In the genomic region with DNA sequence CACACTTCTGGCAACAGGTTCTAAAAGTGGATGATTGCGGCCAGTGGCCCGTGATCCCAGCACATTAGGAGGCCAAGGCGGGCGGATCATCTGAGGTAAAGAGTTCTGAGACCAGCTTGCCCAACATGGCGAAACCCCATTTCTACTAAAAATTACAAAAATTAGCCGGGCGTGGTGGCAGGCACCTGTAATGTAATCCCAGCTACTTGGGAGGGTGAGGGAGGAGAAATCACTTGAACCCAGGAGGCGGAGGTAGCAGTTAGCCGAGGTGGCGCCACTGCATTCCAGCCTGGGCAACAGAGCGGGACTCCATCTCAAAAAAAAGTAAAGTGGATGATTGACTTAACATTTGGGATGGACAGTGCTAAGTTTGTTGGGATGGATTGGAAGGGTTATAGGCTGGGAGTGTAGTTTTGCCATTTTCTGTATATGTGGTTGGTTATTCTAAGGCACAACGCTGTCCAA, we compare ENCODE assay signal across 9 cellular contexts. TPM values are rescaled to one million over a fixed set of nuclear protein-coding genes. Genes with fewer than 3 reads are reported as not detected.
DNase-seq lines count a peak whose midpoint lies in the region; ATAC-seq and TF ChIP-seq lines count a peak whose summit lies in the region.
"Had no signal": no experiment of that assay in that cellular context is flagged by ENCODE, and none has a peak within 500 bp of the region (broad histone marks: within the 10 kb centered on the region; RNA-seq: fewer than 3 reads in every experiment).

No MANE protein-coding gene starts in this region.

- no peaks in the 10 kb centered on the region for H3K27me3 Mint-ChIP-seq in stimulated activated naive CD8-positive, alpha-beta T cell treated with anti-CD3 and anti-CD28 coated beads, Interleukin-15, Interleukin-2, amounts not matched to agents 100 ng/mL and 50 ng/mL, for 24 hours
- no peaks in the 10 kb centered on the region for H3K27me3 Mint-ChIP-seq in activated naive CD8-positive, alpha-beta T cell treated with anti-CD3 and anti-CD28 coated beads, Interleukin-2, amount 10 ng/mL, durations not matched to agents 7 days and 5 days

- H3K79me2 ChIP-seq in mesendoderm (ENCODE audit: control insufficient read depth, insufficient read depth, low read length): peaks cover 83% of the 10 kb centered on the region

- H4K5ac ChIP-seq in mesendoderm (ENCODE audit: low read length): no peak overlapping the region

- peaks cover 59% of the 10 kb centered on the region for H3K36me3 Mint-ChIP-seq in stimulated activated naive CD8-positive, alpha-beta T cell treated with anti-CD3 and anti-CD28 coated beads, Interleukin-15, Interleukin-2, amounts not matched to agents 100 ng/mL and 50 ng/mL, for 24 hours (ENCODE audit: low read depth)
- H3K36me3 Mint-ChIP-seq in activated naive CD8-positive, alpha-beta T cell treated with anti-CD3 and anti-CD28 coated beads, Interleukin-2, amount 10 ng/mL, durations not matched to agents 7 days and 5 days: peaks cover 17% of the 10 kb centered on the region

- no peak overlapping the region for H3K18ac ChIP-seq in mesendoderm (ENCODE audit: low read length)

- H2BK15ac ChIP-seq in mesendoderm (replicated peaks; ENCODE audit: low read depth): no peak overlapping the region

- ATAC-seq in stimulated activated naive CD8-positive, alpha-beta T cell treated with anti-CD3 and anti-CD28 coated beads, Interleukin-15, Interleukin-2, amounts not matched to agents 100 U/mL and 50 U/mL, for 24 hours: no peak
- no peak for ATAC-seq in activated naive CD8-positive, alpha-beta T cell treated with anti-CD3 and anti-CD28 coated beads, Interleukin-2, amount 10 ng/mL, durations not matched to agents 7 days and 5 days (ENCODE audit: low read depth)
- ATAC-seq in HG03460 (IDR thresholded peaks at IDR 0.05; ENCODE audit: unreplicated experiment) (no peak), HG03378 (IDR thresholded peaks at IDR 0.05; ENCODE audit: unreplicated experiment) (no peak), lower lobe of right lung (no peak)

- DNase-seq in stimulated activated naive CD8-positive, alpha-beta T cell treated with anti-CD3 and anti-CD28 coated beads, Interleukin-15, Interleukin-2, amounts not matched to agents 100 U/mL and 50 U/mL, for 24 hours: no peak
- DNase-seq in activated naive CD8-positive, alpha-beta T cell treated with anti-CD3 and anti-CD28 coated beads, Interleukin-2, amount 10 ng/mL, durations not matched to agents 7 days and 5 days: no peak
- DNase-seq in mesendoderm: no peak
- no peak for DNase-seq in DMS153 treated with DMSO at 0.1 percent for 48 hours (lab: John Stamatoyannopoulos, UW; ENCODE audit: unreplicated experiment)
- no peak for DNase-seq in lower lobe of right lung
- DNase-seq: NCI-H1105 had no signal

- no peak overlapping the region for H3K4ac ChIP-seq in mesendoderm (ENCODE audit: low read depth, low read length)

- no peaks in the 10 kb centered on the region for H3K79me1 ChIP-seq in mesendoderm (ENCODE audit: low read length)

- H3K36me3 ChIP-seq in mesendoderm (ENCODE audit: control insufficient read depth, insufficient read depth, low read length): no peaks in the 10 kb centered on the region
- no peaks in the 10 kb centered on the region for H3K36me3 ChIP-seq in lower lobe of right lung

- H3K4me3 Mint-ChIP-seq in stimulated activated naive CD8-positive, alpha-beta T cell treated with anti-CD3 and anti-CD28 coated beads, Interleukin-15, Interleukin-2, amounts not matched to agents 100 ng/mL and 50 ng/mL, for 24 hours: peak overlapping the region; percentile 99
- peak overlapping the region; percentile 32 for H3K4me3 Mint-ChIP-seq in activated naive CD8-positive, alpha-beta T cell treated with anti-CD3 and anti-CD28 coated beads, Interleukin-2, amount 10 ng/mL, durations not matched to agents 7 days and 5 days

- peak overlapping the region; percentile 34 for H3K9ac ChIP-seq in mesendoderm (ENCODE audit: low read length)

- H3K4me3 ChIP-seq in mesendoderm (ENCODE audit: low read length): no peak overlapping the region
- H3K4me3 ChIP-seq in lower lobe of right lung: no peak overlapping the region

- intact Hi-C loops in lower lobe of right lung (cut with DNase I): no loop called here

- no peak overlapping the region for H3K56ac ChIP-seq in mesendoderm (ENCODE audit: low read length)

- no peak overlapping the region for H2BK5ac ChIP-seq in mesendoderm (ENCODE audit: low read length)

- H4K8ac ChIP-seq in mesendoderm (ENCODE audit: low read depth, low read length): no peak overlapping the region

- no peak overlapping the region for H3K23ac ChIP-seq in mesendoderm (ENCODE audit: low read length)

- no peak for TF ChIP-seq CTCF in lower lobe of right lung (IDR thresholded peaks at IDR 0.05)

- H3K9me3 ChIP-seq in lower lobe of right lung: no peaks in the 10 kb centered on the region

- no peak overlapping the region for H2BK120ac ChIP-seq in mesendoderm (ENCODE audit: low read depth, low read length)

- H3K4me1 Mint-ChIP-seq in stimulated activated naive CD8-positive, alpha-beta T cell treated with anti-CD3 and anti-CD28 coated beads, Interleukin-15, Interleukin-2, amounts not matched to agents 100 ng/mL and 50 ng/mL, for 24 hours (ENCODE audit: low read depth): peaks cover 65% of the 10 kb centered on the region
- peaks cover 48% of the 10 kb centered on the region for H3K4me1 Mint-ChIP-seq in activated naive CD8-positive, alpha-beta T cell treated with anti-CD3 and anti-CD28 coated beads, Interleukin-2, amount 10 ng/mL, durations not matched to agents 7 days and 5 days

- H3K4me1 ChIP-seq in mesendoderm (ENCODE audit: control insufficient read depth, low read depth, low read length) (peaks cover 7% of the 10 kb centered on the region), lower lobe of right lung (peaks cover 71% of the 10 kb centered on the region)

- no peak overlapping the region for H2AK5ac ChIP-seq in mesendoderm (ENCODE audit: low read length)

- WGBS in mesendoderm (ENCODE audit: extremely low coverage, insufficient coverage, low lambda C conversion rate): no CpG with 5 or more reads among the region's 12 CpGs

- peak overlapping the region; percentile 13 for H3K4me2 ChIP-seq in mesendoderm (ENCODE audit: low read length)

- POLR2A ChIA-PET in activated naive CD8-positive, alpha-beta T cell treated with anti-CD3 and anti-CD28 coated beads, Interleukin-2, amount 10 ng/mL, durations not matched to agents 7 days and 5 days (lab: Charles Lee): no interaction called here

- H3K27me3 ChIP-seq in mesendoderm (ENCODE audit: insufficient read depth, low read length, poor library complexity) (no peaks in the 10 kb centered on the region), lower lobe of right lung (ENCODE audit: low read depth) (no peaks in the 10 kb centered on the region)

- H3K27ac Mint-ChIP-seq in stimulated activated naive CD8-positive, alpha-beta T cell treated with anti-CD3 and anti-CD28 coated beads, Interleukin-15, Interleukin-2, amounts not matched to agents 100 ng/mL and 50 ng/mL, for 24 hours: peak overlapping the region; percentile 68
- H3K27ac Mint-ChIP-seq in activated naive CD8-positive, alpha-beta T cell treated with anti-CD3 and anti-CD28 coated beads, Interleukin-2, amount 10 ng/mL, durations not matched to agents 7 days and 5 days: peak overlapping the region; percentile 52

- H3K27ac ChIP-seq in mesendoderm (ENCODE audit: low read depth, low read length) (no peak overlapping the region), lower lobe of right lung (no peak overlapping the region)

- no peaks in the 10 kb centered on the region for H3K9me3 Mint-ChIP-seq in stimulated activated naive CD8-positive, alpha-beta T cell treated with anti-CD3 and anti-CD28 coated beads, Interleukin-15, Interleukin-2, amounts not matched to agents 100 ng/mL and 50 ng/mL, for 24 hours
- H3K9me3 Mint-ChIP-seq in activated naive CD8-positive, alpha-beta T cell treated with anti-CD3 and anti-CD28 coated beads, Interleukin-2, amount 10 ng/mL, durations not matched to agents 7 days and 5 days: no peaks in the 10 kb centered on the region

RNA-seq across cellular contexts. Expression of gene MATR3, which starts 3.4 kb away (rescaled TPM):
- 100 to 1,000 TPM; 174 to 183 TPM for total RNA-seq in activated naive CD8-positive, alpha-beta T cell treated with anti-CD3 and anti-CD28 coated beads, Interleukin-2, amount 10 ng/mL, durations not matched to agents 7 days and 5 days
- polyA plus RNA-seq in mesendoderm (2013, experiment 1 of 2): 275 TPM
- 261 TPM for polyA plus RNA-seq in mesendoderm (2013, experiment 2 of 2)
- 176 TPM for total RNA-seq in lower lobe of right lung

RNA-seq across cellular contexts. Expression of gene PAIP2, which starts 44.8 kb away (rescaled TPM):
- total RNA-seq in activated naive CD8-positive, alpha-beta T cell treated with anti-CD3 and anti-CD28 coated beads, Interleukin-2, amount 10 ng/mL, durations not matched to agents 7 days and 5 days: 100 to 1,000 TPM; 108 to 118 TPM
- 189 TPM for polyA plus RNA-seq in mesendoderm (2013, experiment 1 of 2)
- polyA plus RNA-seq in mesendoderm (2013, experiment 2 of 2): 179 TPM
- 84.1 TPM for total RNA-seq in lower lobe of right lung
